8 cellular contexts compared by ENCODE assay signal in the genomic region with DNA sequence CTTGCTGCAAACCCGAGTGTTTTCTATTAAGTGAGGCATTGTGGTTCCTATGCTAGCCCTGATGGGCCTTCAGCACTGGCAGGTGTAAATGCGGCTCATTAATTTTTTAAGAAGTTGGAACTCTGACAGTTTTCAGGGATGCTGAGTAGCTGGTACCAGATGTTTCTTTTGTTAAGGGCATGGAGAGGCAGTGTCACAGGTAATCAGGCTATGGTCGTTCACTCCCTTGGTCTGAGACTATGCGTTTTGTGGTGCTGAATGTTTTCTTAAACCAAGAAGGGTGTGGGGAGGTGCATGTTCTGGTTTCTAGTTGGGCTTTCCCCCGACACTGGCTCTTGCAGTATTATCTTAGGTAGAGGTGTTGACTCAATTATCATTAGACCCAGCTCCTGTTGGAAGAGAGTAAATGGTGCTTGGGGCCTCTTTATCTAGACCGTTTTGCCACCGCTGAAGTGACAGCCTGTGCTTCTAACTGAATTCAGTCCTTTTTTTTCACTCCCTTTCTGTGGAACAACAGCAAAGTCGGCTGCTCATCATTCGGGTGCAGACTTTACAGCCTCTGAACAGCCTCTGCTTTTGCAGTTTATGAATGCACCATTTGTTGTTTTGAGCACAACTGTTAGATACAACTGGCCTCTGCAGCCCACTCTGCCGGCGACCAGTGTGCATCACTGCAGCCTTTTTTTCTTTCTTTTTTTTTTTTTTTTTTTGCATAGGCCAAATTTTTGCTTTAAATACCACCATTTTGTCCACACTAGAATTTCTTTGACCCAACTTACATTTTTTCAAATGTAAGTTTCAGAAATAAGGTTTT. TPM values are rescaled to one million over a fixed set of nuclear protein-coding genes. Genes with fewer than 3 reads are reported as not detected.
A peak's percentile ranks its signal among the peaks of the same experiment; 100 is the strongest.
DNase-seq lines count a peak whose midpoint lies in the region; ATAC-seq and TF ChIP-seq lines count a peak whose summit lies in the region.

No MANE protein-coding gene starts in this region.

- peaks cover 91% of the 10 kb centered on the region for H3K4me1 Mint-ChIP-seq in stimulated activated naive CD8-positive, alpha-beta T cell treated with anti-CD3 and anti-CD28 coated beads, Interleukin-15, Interleukin-2, amounts not matched to agents 100 ng/mL and 50 ng/mL, for 24 hours (ENCODE audit: low read depth)

- no peaks in the 10 kb centered on the region for H3K27me3 ChIP-seq in upper lobe of right lung

- no peaks in the 10 kb centered on the region for H3K36me3 ChIP-seq in upper lobe of right lung

- H3K4me1 ChIP-seq in upper lobe of right lung, result peaks cover 81% of the 10 kb centered on the region

- H3K36me3 Mint-ChIP-seq in stimulated activated naive CD8-positive, alpha-beta T cell treated with anti-CD3 and anti-CD28 coated beads, Interleukin-15, Interleukin-2, amounts not matched to agents 100 ng/mL and 50 ng/mL, for 24 hours (ENCODE audit: low read depth), result peaks cover 3% of the 10 kb centered on the region

- peak overlapping the region; percentile 97 for H3K27ac ChIP-seq in upper lobe of right lung

- H3K4me3 ChIP-seq in upper lobe of right lung, result no peak overlapping the region

- H3K9me3 ChIP-seq in upper lobe of right lung, result no peaks in the 10 kb centered on the region

- H3K27ac Mint-ChIP-seq in stimulated activated naive CD8-positive, alpha-beta T cell treated with anti-CD3 and anti-CD28 coated beads, Interleukin-15, Interleukin-2, amounts not matched to agents 100 ng/mL and 50 ng/mL, for 24 hours, result peak overlapping the region; percentile 56

- no peak overlapping the region for H3K4me3 Mint-ChIP-seq in stimulated activated naive CD8-positive, alpha-beta T cell treated with anti-CD3 and anti-CD28 coated beads, Interleukin-15, Interleukin-2, amounts not matched to agents 100 ng/mL and 50 ng/mL, for 24 hours

- intact Hi-C loops in upper lobe of right lung (cut with DNase I), result no loop called here

- no peak for DNase-seq in stimulated activated naive CD8-positive, alpha-beta T cell treated with anti-CD3 and anti-CD28 coated beads, Interleukin-15, Interleukin-2, amounts not matched to agents 100 U/mL and 50 U/mL, for 24 hours
- DNase-seq in SHP77 treated with DMSO at 0.1 percent for 48 hours (lab: John Stamatoyannopoulos, UW) (peak; percentile 59), islet precursor cell (peak; percentile 63), upper lobe of right lung (no peak), mesenteric fat pad (ENCODE audit: low spot score) (no peak)

- no peak for ATAC-seq in stimulated activated naive CD8-positive, alpha-beta T cell treated with anti-CD3 and anti-CD28 coated beads, Interleukin-15, Interleukin-2, amounts not matched to agents 100 U/mL and 50 U/mL, for 24 hours
- ATAC-seq in upper lobe of right lung, result no peak
- ATAC-seq in HG02588 (IDR thresholded peaks at IDR 0.05; ENCODE audit: unreplicated experiment), result no peak
- ATAC-seq in GM19463 (IDR thresholded peaks at IDR 0.05; ENCODE audit: unreplicated experiment), result no peak

- TF ChIP-seq CTCF in upper lobe of right lung (IDR thresholded peaks at IDR 0.05), result no peak

- H3K27me3 Mint-ChIP-seq in stimulated activated naive CD8-positive, alpha-beta T cell treated with anti-CD3 and anti-CD28 coated beads, Interleukin-15, Interleukin-2, amounts not matched to agents 100 ng/mL and 50 ng/mL, for 24 hours, result no peaks in the 10 kb centered on the region

- H3K9me3 Mint-ChIP-seq in stimulated activated naive CD8-positive, alpha-beta T cell treated with anti-CD3 and anti-CD28 coated beads, Interleukin-15, Interleukin-2, amounts not matched to agents 100 ng/mL and 50 ng/mL, for 24 hours, result no peaks in the 10 kb centered on the region

RNA-seq across cellular contexts. Expression of gene RREB1, which starts 35.6 kb away (rescaled TPM):
- 60.2 TPM for total RNA-seq in upper lobe of right lung
- total RNA-seq in mesenteric fat pad, result 94.5 TPM

Comparison
In these comparisons a context has a peak if more than half of its experiments do, and no peak if none do; other contexts are left out.
1. DNase-seq: peak in SHP77 treated with DMSO at 0.1 percent for 48 hours (single experiment) and islet precursor cell (single experiment); none in stimulated activated naive CD8-positive, alpha-beta T cell treated with anti-CD3 and anti-CD28 coated beads, Interleukin-15, Interleukin-2, amounts not matched to agents 100 U/mL and 50 U/mL, for 24 hours (single experiment), upper lobe of right lung (single experiment) and mesenteric fat pad (single experiment).